31 cellular contexts compared by ENCODE assay signal in genomic region chr15:31019986-31020385, GRCh38.
"Had no signal": no experiment of that assay in that cellular context is flagged by ENCODE, and none has a peak within 500 bp of the region (broad histone marks: within the 10 kb centered on the region; RNA-seq: fewer than 3 reads in every experiment).

No MANE protein-coding gene starts in this region.

- H3K4me1 Mint-ChIP-seq: central memory CD8-positive, alpha-beta T cell had no signal

- H3K27ac Mint-ChIP-seq: activated CD4-positive, alpha-beta memory T cell treated with anti-CD3 and anti-CD28 coated beads for 36 hours; activated CD8-positive, alpha-beta memory T cell treated with anti-CD3 and anti-CD28 coated beads, Interleukin-2, amount 10 ng/mL, durations not matched to agents 7 days and 5 days; activated naive CD4-positive, alpha-beta T cell treated with anti-CD3 and anti-CD28 coated beads, Interleukin-2, amount 10 ng/mL, durations not matched to agents 7 days and 5 days; activated naive CD8-positive, alpha-beta T cell; activated naive CD8-positive, alpha-beta T cell treated with anti-CD3 and anti-CD28 coated beads, Interleukin-2, amount 50 U/mL, for 24 hours; T-helper 1 cell treated with Interleukin-12 subunit alpha and Interleukin-12 subunit beta and Interleukin-4 antibody, amounts not matched to agents 30 μg/mL and 1 μg/mL, for 36 hours; T-helper 2 cell treated with Interferon-gamma antibody and Interleukin-4, amounts not matched to agents 5 μg/mL and 100 μg/mL, for 36 hours had no signal

- H3K36me3 ChIP-seq: cardiac muscle cell, Peyer's patch, SJSA1 had no signal

- H3K4me1 ChIP-seq: Peyer's patch had no signal

- H3K9me3 Mint-ChIP-seq: activated CD4-positive, alpha-beta memory T cell treated with anti-CD3 and anti-CD28 coated beads for 36 hours; activated naive CD4-positive, alpha-beta T cell treated with anti-CD3 and anti-CD28 coated beads, Interleukin-2, amount 10 ng/mL, durations not matched to agents 7 days and 5 days; activated naive CD8-positive, alpha-beta T cell treated with anti-CD3 and anti-CD28 coated beads, Interleukin-2, amount 50 U/mL, for 24 hours; central memory CD8-positive, alpha-beta T cell; T-helper 1 cell treated with Interleukin-12 subunit alpha and Interleukin-12 subunit beta and Interleukin-4 antibody, amounts not matched to agents 30 μg/mL and 1 μg/mL, for 36 hours; T-helper 2 cell treated with Interferon-gamma antibody and Interleukin-4, amounts not matched to agents 5 μg/mL and 100 μg/mL, for 36 hours had no signal

- H3K27me3 Mint-ChIP-seq: activated naive CD8-positive, alpha-beta T cell; activated naive CD8-positive, alpha-beta T cell treated with anti-CD3 and anti-CD28 coated beads, Interleukin-2, amount 50 U/mL, for 24 hours had no signal

- DNase-seq: activated CD4-positive, alpha-beta memory T cell treated with anti-CD3 and anti-CD28 coated beads for 36 hours; activated CD4-positive, alpha-beta T cell treated with anti-CD3 and anti-CD28 coated beads, Interleukin-2, amount 50 U/mL, for 1 hour; activated CD8-positive, alpha-beta memory T cell treated with anti-CD3 and anti-CD28 coated beads, Interleukin-2, amount 10 ng/mL, durations not matched to agents 7 days and 5 days; activated CD8-positive, alpha-beta memory T cell treated with anti-CD3 and anti-CD28 coated beads, Interleukin-2, amount 50 U/mL, for 48 hours; activated effector memory CD4-positive, alpha-beta T cell treated with Interleukin-2 at 50 U/mL for 16 hours; activated naive CD4-positive, alpha-beta T cell treated with anti-CD3 and anti-CD28 coated beads, Interleukin-2, amount 10 ng/mL, durations not matched to agents 7 days and 5 days; activated naive CD8-positive, alpha-beta T cell treated with anti-CD3 and anti-CD28 coated beads, Interleukin-2, amount 50 U/mL, for 24 hours; activated T-cell treated with anti-CD3 and anti-CD28 coated beads, Interleukin-2, amount 50 U/mL, for 48 hours; amniotic stem cell; aorta; Kasumi-1; KG1; MM.1S; MV-4-11; NCI-H1092; NCI-H1436 treated with DMSO at 0.1 percent for 48 hours; NCI-H1694 treated with DMSO at 0.1 percent for 48 hours; NCI-H2029; NCI-H345; NCI-H524 treated with DMSO at 0.1 percent for 48 hours; PC-3; Peyer's patch; RPMI8226; SHP77 treated with DMSO at 0.1 percent for 48 hours; SK-N-SH had no signal

- ATAC-seq: activated CD8-positive, alpha-beta memory T cell treated with anti-CD3 and anti-CD28 coated beads, Interleukin-2, amount 10 ng/mL, durations not matched to agents 7 days and 5 days; activated naive CD8-positive, alpha-beta T cell treated with anti-CD3 and anti-CD28 coated beads, Interleukin-2, amount 50 U/mL, for 24 hours had no signal

- H3K27ac ChIP-seq: cardiac muscle cell, Peyer's patch, SJSA1 had no signal

- H3K4me3 ChIP-seq: cardiac muscle cell, Peyer's patch, SJSA1 had no signal

- H3K4me3 Mint-ChIP-seq: activated CD4-positive, alpha-beta memory T cell treated with anti-CD3 and anti-CD28 coated beads for 36 hours; activated CD8-positive, alpha-beta memory T cell treated with anti-CD3 and anti-CD28 coated beads, Interleukin-2, amount 10 ng/mL, durations not matched to agents 7 days and 5 days; activated naive CD4-positive, alpha-beta T cell treated with anti-CD3 and anti-CD28 coated beads, Interleukin-2, amount 10 ng/mL, durations not matched to agents 7 days and 5 days; activated naive CD8-positive, alpha-beta T cell; activated naive CD8-positive, alpha-beta T cell treated with anti-CD3 and anti-CD28 coated beads, Interleukin-2, amount 50 U/mL, for 24 hours; central memory CD8-positive, alpha-beta T cell; T-helper 1 cell treated with Interleukin-12 subunit alpha and Interleukin-12 subunit beta and Interleukin-4 antibody, amounts not matched to agents 30 μg/mL and 1 μg/mL, for 36 hours; T-helper 2 cell treated with Interferon-gamma antibody and Interleukin-4, amounts not matched to agents 5 μg/mL and 100 μg/mL, for 36 hours had no signal

- H3K9ac ChIP-seq: SK-N-SH had no signal

- H3K4me2 ChIP-seq: SK-N-SH had no signal

- H3K27me3 ChIP-seq: cardiac muscle cell, Peyer's patch, SJSA1 had no signal

- H3K36me3 Mint-ChIP-seq: activated CD4-positive, alpha-beta memory T cell treated with anti-CD3 and anti-CD28 coated beads for 36 hours; activated naive CD4-positive, alpha-beta T cell treated with anti-CD3 and anti-CD28 coated beads, Interleukin-2, amount 10 ng/mL, durations not matched to agents 7 days and 5 days; activated naive CD8-positive, alpha-beta T cell had no signal

- H3K9me3 ChIP-seq: Peyer's patch, SJSA1, SK-N-SH had no signal
